9 cellular contexts compared by ENCODE assay signal in the genomic region with DNA sequence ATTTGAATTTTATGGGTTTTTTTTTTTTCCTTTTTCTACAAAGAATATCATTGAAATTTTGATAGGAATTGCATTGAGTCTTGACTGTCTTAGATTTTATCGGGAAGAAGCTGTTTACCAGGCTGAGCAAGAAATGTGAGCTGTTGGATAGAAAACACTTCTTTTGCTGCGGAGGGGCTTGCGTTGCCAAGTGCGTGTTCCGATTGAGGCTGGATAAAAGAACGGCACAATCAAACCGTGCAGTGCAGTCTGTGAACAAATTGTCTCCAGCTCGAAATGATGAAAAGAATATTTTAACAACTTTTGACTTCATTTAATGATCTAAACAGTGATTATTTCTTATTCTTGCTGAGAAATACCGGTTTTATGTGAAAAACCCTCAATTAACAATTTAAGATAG.
"Had no signal": no experiment of that assay in that cellular context is flagged by ENCODE, and none has a peak within 500 bp of the region (broad histone marks: within the 10 kb centered on the region; RNA-seq: fewer than 3 reads in every experiment).

No MANE protein-coding gene starts in this region.

- H3K4me3 ChIP-seq: HAP-1 had no signal

- H3K36me3 Mint-ChIP-seq: IgD-negative memory B cell had no signal

- H3K27ac ChIP-seq: HL-60 had no signal

- H3K9me3 ChIP-seq: HAP-1 had no signal

- H3K4me3 Mint-ChIP-seq: HFFc6, IgD-negative memory B cell had no signal

- H3K36me3 ChIP-seq: HAP-1 had no signal

- H3K9me3 Mint-ChIP-seq: IgD-negative memory B cell had no signal

- H3K4me1 ChIP-seq: HAP-1 had no signal

- ATAC-seq: HCT116, HepG2 had no signal

- H3K27ac Mint-ChIP-seq: HFFc6, IgD-negative memory B cell had no signal

- DNase-seq: GOT3, H7, HFFc6, KBM-7 had no signal
